2 cellular contexts compared by ENCODE assay signal in the genomic region with DNA sequence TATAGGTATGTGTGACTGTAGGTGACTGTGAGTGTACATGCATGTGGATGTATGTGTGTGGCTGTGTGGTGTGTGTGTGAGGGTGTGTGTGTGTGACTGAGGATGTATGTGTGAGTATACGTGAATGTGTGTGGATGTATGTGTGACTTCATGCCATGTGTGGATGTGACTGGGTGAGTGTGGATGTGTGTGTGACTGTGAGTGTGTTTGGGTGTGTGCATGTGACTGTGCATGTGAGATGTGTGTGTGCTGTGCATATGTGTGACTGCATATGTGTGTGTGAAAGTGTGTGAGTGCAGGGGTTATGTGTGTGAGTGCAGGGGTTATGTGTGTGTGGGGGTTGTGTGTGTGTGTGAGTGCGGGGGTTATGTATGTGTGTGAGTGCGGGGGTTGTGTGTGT.
TF ChIP-seq lines count a peak whose summit lies in the region.

No MANE protein-coding gene starts in this region.

TF ChIP-seq in HepG2, 621 proteins besides CTCF, POLR2A, EP300 and RAD21 (continued from another document and continues in another):
- TF ChIP-seq, protein P1, sequence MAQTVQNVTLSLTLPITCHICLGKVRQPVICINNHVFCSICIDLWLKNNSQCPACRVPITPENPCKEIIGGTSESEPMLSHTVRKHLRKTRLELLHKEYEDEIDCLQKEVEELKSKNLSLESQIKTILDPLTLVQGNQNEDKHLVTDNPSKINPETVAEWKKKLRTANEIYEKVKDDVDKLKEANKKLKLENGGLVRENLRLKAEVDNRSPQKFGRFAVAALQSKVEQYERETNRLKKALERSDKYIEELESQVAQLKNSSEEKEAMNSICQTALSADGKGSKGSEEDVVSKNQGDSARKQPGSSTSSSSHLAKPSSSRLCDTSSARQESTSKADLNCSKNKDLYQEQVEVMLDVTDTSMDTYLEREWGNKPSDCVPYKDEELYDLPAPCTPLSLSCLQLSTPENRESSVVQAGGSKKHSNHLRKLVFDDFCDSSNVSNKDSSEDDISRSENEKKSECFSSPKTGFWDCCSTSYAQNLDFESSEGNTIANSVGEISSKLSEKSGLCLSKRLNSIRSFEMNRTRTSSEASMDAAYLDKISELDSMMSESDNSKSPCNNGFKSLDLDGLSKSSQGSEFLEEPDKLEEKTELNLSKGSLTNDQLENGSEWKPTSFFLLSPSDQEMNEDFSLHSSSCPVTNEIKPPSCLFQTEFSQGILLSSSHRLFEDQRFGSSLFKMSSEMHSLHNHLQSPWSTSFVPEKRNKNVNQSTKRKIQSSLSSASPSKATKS (CRISPR knock-in tag; IDR thresholded peaks at IDR 0.05): no peak
- no peak for TF ChIP-seq GATAD2A (CRISPR knock-in tag; IDR thresholded peaks at IDR 0.05)
- TF ChIP-seq, protein P2, sequence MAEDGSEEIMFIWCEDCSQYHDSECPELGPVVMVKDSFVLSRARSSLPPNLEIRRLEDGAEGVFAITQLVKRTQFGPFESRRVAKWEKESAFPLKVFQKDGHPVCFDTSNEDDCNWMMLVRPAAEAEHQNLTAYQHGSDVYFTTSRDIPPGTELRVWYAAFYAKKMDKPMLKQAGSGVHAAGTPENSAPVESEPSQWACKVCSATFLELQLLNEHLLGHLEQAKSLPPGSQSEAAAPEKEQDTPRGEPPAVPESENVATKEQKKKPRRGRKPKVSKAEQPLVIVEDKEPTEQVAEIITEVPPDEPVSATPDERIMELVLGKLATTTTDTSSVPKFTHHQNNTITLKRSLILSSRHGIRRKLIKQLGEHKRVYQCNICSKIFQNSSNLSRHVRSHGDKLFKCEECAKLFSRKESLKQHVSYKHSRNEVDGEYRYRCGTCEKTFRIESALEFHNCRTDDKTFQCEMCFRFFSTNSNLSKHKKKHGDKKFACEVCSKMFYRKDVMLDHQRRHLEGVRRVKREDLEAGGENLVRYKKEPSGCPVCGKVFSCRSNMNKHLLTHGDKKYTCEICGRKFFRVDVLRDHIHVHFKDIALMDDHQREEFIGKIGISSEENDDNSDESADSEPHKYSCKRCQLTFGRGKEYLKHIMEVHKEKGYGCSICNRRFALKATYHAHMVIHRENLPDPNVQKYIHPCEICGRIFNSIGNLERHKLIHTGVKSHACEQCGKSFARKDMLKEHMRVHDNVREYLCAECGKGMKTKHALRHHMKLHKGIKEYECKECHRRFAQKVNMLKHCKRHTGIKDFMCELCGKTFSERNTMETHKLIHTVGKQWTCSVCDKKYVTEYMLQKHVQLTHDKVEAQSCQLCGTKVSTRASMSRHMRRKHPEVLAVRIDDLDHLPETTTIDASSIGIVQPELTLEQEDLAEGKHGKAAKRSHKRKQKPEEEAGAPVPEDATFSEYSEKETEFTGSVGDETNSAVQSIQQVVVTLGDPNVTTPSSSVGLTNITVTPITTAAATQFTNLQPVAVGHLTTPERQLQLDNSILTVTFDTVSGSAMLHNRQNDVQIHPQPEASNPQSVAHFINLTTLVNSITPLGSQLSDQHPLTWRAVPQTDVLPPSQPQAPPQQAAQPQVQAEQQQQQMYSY (CRISPR knock-in tag; IDR thresholded peaks at IDR 0.05): no peak
- TF ChIP-seq JUN (CRISPR knock-in tag; IDR thresholded peaks at IDR 0.05): no peak
- TF ChIP-seq, protein P3, sequence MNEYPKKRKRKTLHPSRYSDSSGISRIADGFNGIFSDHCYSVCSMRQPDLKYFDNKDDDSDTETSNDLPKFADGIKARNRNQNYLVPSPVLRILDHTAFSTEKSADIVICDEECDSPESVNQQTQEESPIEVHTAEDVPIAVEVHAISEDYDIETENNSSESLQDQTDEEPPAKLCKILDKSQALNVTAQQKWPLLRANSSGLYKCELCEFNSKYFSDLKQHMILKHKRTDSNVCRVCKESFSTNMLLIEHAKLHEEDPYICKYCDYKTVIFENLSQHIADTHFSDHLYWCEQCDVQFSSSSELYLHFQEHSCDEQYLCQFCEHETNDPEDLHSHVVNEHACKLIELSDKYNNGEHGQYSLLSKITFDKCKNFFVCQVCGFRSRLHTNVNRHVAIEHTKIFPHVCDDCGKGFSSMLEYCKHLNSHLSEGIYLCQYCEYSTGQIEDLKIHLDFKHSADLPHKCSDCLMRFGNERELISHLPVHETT (CRISPR knock-in tag; conservative IDR thresholded peaks at IDR 0.05): no peak
- TF ChIP-seq, protein P4, sequence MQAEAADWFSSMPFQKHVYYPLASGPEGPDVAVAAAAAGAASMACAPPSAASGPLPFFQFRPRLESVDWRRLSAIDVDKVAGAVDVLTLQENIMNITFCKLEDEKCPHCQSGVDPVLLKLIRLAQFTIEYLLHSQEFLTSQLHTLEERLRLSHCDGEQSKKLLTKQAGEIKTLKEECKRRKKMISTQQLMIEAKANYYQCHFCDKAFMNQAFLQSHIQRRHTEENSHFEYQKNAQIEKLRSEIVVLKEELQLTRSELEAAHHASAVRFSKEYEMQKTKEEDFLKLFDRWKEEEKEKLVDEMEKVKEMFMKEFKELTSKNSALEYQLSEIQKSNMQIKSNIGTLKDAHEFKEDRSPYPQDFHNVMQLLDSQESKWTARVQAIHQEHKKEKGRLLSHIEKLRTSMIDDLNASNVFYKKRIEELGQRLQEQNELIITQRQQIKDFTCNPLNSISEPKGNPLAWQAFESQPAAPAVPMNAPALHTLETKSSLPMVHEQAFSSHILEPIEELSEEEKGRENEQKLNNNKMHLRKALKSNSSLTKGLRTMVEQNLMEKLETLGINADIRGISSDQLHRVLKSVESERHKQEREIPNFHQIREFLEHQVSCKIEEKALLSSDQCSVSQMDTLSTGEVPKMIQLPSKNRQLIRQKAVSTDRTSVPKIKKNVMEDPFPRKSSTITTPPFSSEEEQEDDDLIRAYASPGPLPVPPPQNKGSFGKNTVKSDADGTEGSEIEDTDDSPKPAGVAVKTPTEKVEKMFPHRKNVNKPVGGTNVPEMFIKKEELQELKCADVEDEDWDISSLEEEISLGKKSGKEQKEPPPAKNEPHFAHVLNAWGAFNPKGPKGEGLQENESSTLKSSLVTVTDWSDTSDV (CRISPR knock-in tag; IDR thresholded peaks at IDR 0.05): no peak
- no peak for TF ChIP-seq ZNF792 (CRISPR knock-in tag; IDR thresholded peaks at IDR 0.05)
- no peak for TF ChIP-seq ZBTB7A (CRISPR knock-in tag; IDR thresholded peaks at IDR 0.05)
- TF ChIP-seq PHF20 (CRISPR knock-in tag; IDR thresholded peaks at IDR 0.05): no peak
- TF ChIP-seq GATA4 (IDR thresholded peaks at IDR 0.05; ENCODE audit: borderline replicate concordance, low read depth): no peak
- no peak for TF ChIP-seq GFI1 (CRISPR knock-in tag; IDR thresholded peaks at IDR 0.05; ENCODE audit: borderline replicate concordance)
- TF ChIP-seq, protein P5, sequence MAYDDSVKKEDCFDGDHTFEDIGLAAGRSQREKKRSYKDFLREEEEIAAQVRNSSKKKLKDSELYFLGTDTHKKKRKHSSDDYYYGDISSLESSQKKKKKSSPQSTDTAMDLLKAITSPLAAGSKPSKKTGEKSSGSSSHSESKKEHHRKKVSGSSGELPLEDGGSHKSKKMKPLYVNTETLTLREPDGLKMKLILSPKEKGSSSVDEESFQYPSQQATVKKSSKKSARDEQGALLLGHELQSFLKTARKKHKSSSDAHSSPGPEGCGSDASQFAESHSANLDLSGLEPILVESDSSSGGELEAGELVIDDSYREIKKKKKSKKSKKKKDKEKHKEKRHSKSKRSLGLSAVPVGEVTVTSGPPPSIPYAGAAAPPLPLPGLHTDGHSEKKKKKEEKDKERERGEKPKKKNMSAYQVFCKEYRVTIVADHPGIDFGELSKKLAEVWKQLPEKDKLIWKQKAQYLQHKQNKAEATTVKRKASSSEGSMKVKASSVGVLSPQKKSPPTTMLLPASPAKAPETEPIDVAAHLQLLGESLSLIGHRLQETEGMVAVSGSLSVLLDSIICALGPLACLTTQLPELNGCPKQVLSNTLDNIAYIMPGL (CRISPR knock-in tag; IDR thresholded peaks at IDR 0.05; ENCODE audit: borderline replicate concordance in 1 of 2, low read depth in 1 of 2): no peak
- TF ChIP-seq FOXP1 (IDR thresholded peaks at IDR 0.05): peak; percentile 42; the same call in 1 of the 2 replicates
- no peak for TF ChIP-seq FOXP1 (CRISPR knock-in tag; IDR thresholded peaks at IDR 0.05)

TF ChIP-seq in K562, 482 proteins besides CTCF, POLR2A, EP300 and RAD21 (continued from another document):
- no peak for TF ChIP-seq DMBX1 (CRISPR knock-in tag; IDR thresholded peaks at IDR 0.05; ENCODE audit: borderline replicate concordance)
- no peak for TF ChIP-seq COPS2 (conservative IDR thresholded peaks at IDR 0.05)
- TF ChIP-seq HDAC1 (IDR thresholded peaks at IDR 0.05): 0 out of 4 replicates have a peak, but pooled peaks of 1 of the 2 experiments have one; percentile 18
- TF ChIP-seq HNRNPH1 (optimal IDR thresholded peaks at IDR 0.05; ENCODE audit: low read depth, low read length): no peak
- no peak for TF ChIP-seq TCF3 (CRISPR knock-in tag; IDR thresholded peaks at IDR 0.05)
